Comparison of ENCODE assay signal across 1 cellular context in the genomic region with DNA sequence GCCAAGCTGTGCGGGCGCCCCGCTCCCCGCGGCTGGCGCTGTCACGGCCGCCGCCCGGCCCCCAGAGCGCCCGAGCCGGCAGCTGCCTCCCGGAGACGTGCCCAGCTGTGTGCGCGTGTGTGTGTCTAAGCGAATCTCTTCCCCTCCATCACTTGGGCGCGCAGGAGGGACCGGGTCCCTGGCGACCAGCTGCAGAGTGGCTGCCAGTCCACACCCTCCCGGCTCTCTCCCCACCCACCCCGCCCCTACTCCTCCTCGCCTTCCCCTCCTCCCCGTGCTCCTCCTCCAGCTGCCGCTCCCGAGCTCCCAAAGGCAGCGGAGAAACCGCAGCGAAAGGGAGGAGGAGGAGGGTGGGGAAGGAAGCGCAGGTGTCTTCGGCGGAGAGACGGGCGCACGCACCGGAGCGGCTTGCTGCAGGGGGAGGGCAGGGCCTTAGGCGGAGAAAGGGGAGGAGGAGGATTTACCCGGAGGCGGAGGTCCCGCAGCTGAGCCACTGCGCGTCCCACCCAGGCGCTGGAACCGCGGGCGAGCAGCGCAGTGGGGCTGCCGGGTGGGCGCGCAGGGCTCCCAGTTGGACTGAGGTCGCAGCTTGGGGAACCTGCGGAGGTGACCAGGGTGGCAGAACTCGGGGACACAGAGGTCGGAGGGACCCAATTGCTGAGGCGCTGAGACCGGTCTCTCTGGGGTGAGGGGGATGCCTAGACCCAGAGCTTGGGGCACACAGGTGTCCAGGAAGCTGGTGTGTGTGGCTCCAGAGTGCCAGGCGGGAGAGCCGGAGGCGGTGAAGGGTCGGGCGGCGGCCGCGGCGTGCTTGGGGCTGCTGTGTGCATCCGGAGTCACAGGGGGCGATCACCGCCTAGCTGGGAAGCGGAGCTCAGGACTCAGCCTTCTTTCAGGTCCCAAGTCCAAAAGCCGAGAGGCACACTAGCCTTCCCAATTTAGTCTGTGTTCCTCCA.
TF ChIP-seq lines count a peak whose summit lies in the region.

Gene HS3ST5 (minus strand): TSS at position 198 of the 956 bp plus-strand sequence. CDS start 280,178 bp downstream, outside the sequence.

TF ChIP-seq in HepG2, 621 proteins besides CTCF, POLR2A, EP300 and RAD21 (continued from another document and continues in another):
- TF ChIP-seq NFKBIZ (CRISPR knock-in tag; IDR thresholded peaks at IDR 0.05), result no peak
- 0 out of 2 replicates have a peak, but pooled peaks have one; percentile 14 for TF ChIP-seq ZNF205 (CRISPR knock-in tag; IDR thresholded peaks at IDR 0.05)
- TF ChIP-seq, protein P1, sequence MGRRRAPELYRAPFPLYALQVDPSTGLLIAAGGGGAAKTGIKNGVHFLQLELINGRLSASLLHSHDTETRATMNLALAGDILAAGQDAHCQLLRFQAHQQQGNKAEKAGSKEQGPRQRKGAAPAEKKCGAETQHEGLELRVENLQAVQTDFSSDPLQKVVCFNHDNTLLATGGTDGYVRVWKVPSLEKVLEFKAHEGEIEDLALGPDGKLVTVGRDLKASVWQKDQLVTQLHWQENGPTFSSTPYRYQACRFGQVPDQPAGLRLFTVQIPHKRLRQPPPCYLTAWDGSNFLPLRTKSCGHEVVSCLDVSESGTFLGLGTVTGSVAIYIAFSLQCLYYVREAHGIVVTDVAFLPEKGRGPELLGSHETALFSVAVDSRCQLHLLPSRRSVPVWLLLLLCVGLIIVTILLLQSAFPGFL (CRISPR knock-in tag; IDR thresholded peaks at IDR 0.05), result no peak
- TF ChIP-seq, protein P2, sequence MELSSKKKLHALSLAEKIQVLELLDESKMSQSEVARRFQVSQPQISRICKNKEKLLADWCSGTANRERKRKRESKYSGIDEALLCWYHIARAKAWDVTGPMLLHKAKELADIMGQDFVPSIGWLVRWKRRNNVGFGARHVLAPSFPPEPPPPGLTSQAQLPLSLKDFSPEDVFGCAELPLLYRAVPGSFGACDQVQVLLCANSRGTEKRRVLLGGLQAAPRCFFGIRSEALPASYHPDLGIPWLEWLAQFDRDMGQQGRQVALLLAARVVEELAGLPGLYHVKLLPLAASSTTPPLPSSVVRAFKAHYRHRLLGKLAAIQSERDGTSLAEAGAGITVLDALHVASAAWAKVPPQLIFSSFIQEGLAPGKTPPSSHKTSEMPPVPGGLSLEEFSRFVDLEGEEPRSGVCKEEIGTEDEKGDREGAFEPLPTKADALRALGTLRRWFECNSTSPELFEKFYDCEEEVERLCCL (CRISPR knock-in tag; IDR thresholded peaks at IDR 0.05; ENCODE audit: borderline replicate concordance), result no peak
- no peak for TF ChIP-seq FOXJ3 (CRISPR knock-in tag; IDR thresholded peaks at IDR 0.05; ENCODE audit: borderline replicate concordance)
- TF ChIP-seq TMF1 (CRISPR knock-in tag; IDR thresholded peaks at IDR 0.05; ENCODE audit: low read depth), result no peak
- TF ChIP-seq ZNF782 (CRISPR knock-in tag; IDR thresholded peaks at IDR 0.05; ENCODE audit: borderline replicate concordance), result no peak
- no peak for TF ChIP-seq ELF3 (CRISPR knock-in tag; IDR thresholded peaks at IDR 0.05)
- TF ChIP-seq MBD4 (IDR thresholded peaks at IDR 0.05; ENCODE audit: borderline replicate concordance, low read length), result no peak
- TF ChIP-seq ZNF512B (CRISPR knock-in tag; IDR thresholded peaks at IDR 0.05; ENCODE audit: borderline replicate concordance), result peak; percentile 66
- TF ChIP-seq, protein P3, sequence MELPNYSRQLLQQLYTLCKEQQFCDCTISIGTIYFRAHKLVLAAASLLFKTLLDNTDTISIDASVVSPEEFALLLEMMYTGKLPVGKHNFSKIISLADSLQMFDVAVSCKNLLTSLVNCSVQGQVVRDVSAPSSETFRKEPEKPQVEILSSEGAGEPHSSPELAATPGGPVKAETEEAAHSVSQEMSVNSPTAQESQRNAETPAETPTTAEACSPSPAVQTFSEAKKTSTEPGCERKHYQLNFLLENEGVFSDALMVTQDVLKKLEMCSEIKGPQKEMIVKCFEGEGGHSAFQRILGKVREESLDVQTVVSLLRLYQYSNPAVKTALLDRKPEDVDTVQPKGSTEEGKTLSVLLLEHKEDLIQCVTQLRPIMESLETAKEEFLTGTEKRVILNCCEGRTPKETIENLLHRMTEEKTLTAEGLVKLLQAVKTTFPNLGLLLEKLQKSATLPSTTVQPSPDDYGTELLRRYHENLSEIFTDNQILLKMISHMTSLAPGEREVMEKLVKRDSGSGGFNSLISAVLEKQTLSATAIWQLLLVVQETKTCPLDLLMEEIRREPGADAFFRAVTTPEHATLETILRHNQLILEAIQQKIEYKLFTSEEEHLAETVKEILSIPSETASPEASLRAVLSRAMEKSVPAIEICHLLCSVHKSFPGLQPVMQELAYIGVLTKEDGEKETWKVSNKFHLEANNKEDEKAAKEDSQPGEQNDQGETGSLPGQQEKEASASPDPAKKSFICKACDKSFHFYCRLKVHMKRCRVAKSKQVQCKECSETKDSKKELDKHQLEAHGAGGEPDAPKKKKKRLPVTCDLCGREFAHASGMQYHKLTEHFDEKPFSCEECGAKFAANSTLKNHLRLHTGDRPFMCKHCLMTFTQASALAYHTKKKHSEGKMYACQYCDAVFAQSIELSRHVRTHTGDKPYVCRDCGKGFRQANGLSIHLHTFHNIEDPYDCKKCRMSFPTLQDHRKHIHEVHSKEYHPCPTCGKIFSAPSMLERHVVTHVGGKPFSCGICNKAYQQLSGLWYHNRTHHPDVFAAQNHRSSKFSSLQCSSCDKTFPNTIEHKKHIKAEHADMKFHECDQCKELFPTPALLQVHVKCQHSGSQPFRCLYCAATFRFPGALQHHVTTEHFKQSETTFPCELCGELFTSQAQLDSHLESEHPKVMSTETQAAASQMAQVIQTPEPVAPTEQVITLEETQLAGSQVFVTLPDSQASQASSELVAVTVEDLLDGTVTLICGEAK (IDR thresholded peaks at IDR 0.05), result no peak
- TF ChIP-seq, protein P3 (CRISPR knock-in tag; IDR thresholded peaks at IDR 0.05), result no peak; the same call in 1 of the 2 replicates
- no peak for TF ChIP-seq MATR3 (CRISPR knock-in tag; IDR thresholded peaks at IDR 0.05)
- TF ChIP-seq PPARG (CRISPR knock-in tag; conservative IDR thresholded peaks at IDR 0.05), result 0 out of 2 replicates have a peak, but pooled peaks have one; percentile 11
- no peak for TF ChIP-seq PCBP2 (optimal IDR thresholded peaks at IDR 0.05; ENCODE audit: low read depth, low read length, poor library complexity, severe bottlenecking)
- TF ChIP-seq RARA (CRISPR knock-in tag; IDR thresholded peaks at IDR 0.05), result peak; percentile 48
- TF ChIP-seq PTBP1 (IDR thresholded peaks at IDR 0.05; ENCODE audit: low read depth, low read length, poor library complexity, severe bottlenecking), result no peak
- peak; percentile 69 for TF ChIP-seq ZNF574 (CRISPR knock-in tag; IDR thresholded peaks at IDR 0.05)
- no peak for TF ChIP-seq ZNF33A (CRISPR knock-in tag; IDR thresholded peaks at IDR 0.05; ENCODE audit: borderline replicate concordance)
- no peak for TF ChIP-seq NR2F6 (IDR thresholded peaks at IDR 0.05)
- no peak for TF ChIP-seq NR2F6 (CRISPR knock-in tag; IDR thresholded peaks at IDR 0.05)
- TF ChIP-seq, protein P4, sequence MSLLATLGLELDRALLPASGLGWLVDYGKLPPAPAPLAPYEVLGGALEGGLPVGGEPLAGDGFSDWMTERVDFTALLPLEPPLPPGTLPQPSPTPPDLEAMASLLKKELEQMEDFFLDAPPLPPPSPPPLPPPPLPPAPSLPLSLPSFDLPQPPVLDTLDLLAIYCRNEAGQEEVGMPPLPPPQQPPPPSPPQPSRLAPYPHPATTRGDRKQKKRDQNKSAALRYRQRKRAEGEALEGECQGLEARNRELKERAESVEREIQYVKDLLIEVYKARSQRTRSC (CRISPR knock-in tag; IDR thresholded peaks at IDR 0.05; ENCODE audit: low read depth), result no peak
- no peak; the same call in 1 of the 2 replicates for TF ChIP-seq THRA (CRISPR knock-in tag; IDR thresholded peaks at IDR 0.05; ENCODE audit: borderline replicate concordance)
- TF ChIP-seq ESRRA (CRISPR knock-in tag; IDR thresholded peaks at IDR 0.05; ENCODE audit: low read depth), result no peak
- peak; percentile 96; the same call in 1 of the 2 replicates for TF ChIP-seq ZNF800 (CRISPR knock-in tag; IDR thresholded peaks at IDR 0.05)
- TF ChIP-seq ZNF713 (CRISPR knock-in tag; IDR thresholded peaks at IDR 0.05), result 0 out of 2 replicates have a peak, but pooled peaks have one; percentile 35
- no peak for TF ChIP-seq ARNT (IDR thresholded peaks at IDR 0.05)
- TF ChIP-seq KLF15 (CRISPR knock-in tag; IDR thresholded peaks at IDR 0.05; ENCODE audit: borderline replicate concordance), result no peak
- no peak for TF ChIP-seq ZNF460 (CRISPR knock-in tag; IDR thresholded peaks at IDR 0.05; ENCODE audit: borderline replicate concordance)
- TF ChIP-seq ATF1 (CRISPR knock-in tag; IDR thresholded peaks at IDR 0.05), result no peak
- TF ChIP-seq CENPX (CRISPR knock-in tag; IDR thresholded peaks at IDR 0.05), result no peak
